In the genomic region with DNA sequence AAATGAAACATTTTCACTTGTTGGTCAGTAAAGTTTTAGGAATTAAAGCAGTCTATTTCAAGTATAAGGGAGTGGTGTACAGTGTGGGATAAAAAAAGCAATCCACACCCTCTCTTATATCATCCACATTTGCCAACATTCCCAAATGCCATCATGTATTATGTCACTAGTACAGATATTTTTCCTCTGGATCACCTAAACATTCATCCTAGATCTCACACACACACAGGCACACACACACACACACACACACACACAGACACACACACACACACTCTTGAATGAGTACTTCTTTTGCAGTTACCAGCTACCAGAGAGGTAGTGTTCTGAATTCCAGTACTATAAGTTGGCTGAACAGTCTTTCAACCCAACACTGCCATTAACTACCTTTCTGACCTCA, we compare ENCODE assay signal across 17 cellular contexts.
DNase-seq lines count a peak whose midpoint lies in the region; ATAC-seq, FAIRE-seq and TF ChIP-seq lines count a peak whose summit lies in the region.
"Had no signal": no experiment of that assay in that cellular context is flagged by ENCODE, and none has a peak within 500 bp of the region (broad histone marks: within the 10 kb centered on the region; RNA-seq: fewer than 3 reads in every experiment).

No MANE protein-coding gene starts in this region.

- no peak overlapping the region for H3K27ac Mint-ChIP-seq in activated CD8-positive, alpha-beta T cell treated with anti-CD3 and anti-CD28 coated beads for 36 hours
- H3K27ac Mint-ChIP-seq: B cell; T-helper 1 cell treated with Interleukin-12 subunit alpha and Interleukin-12 subunit beta and Interleukin-4 antibody, amounts not matched to agents 30 μg/mL and 1 μg/mL, for 36 hours had no signal

- H3K9ac ChIP-seq in keratinocyte (ENCODE audit: control insufficient read depth, extremely low read depth, insufficient read depth, low read length) = no peak overlapping the region

- no peak overlapping the region for H3K4me3 Mint-ChIP-seq in activated CD8-positive, alpha-beta T cell treated with anti-CD3 and anti-CD28 coated beads for 36 hours
- H3K4me3 Mint-ChIP-seq: B cell; neural crest cell; T-helper 1 cell treated with Interleukin-12 subunit alpha and Interleukin-12 subunit beta and Interleukin-4 antibody, amounts not matched to agents 30 μg/mL and 1 μg/mL, for 36 hours had no signal

- no peak overlapping the region for H2AFZ ChIP-seq in keratinocyte (ENCODE audit: control insufficient read depth, low read length)

- peaks cover 15% of the 10 kb centered on the region for H3K9me3 Mint-ChIP-seq in activated CD8-positive, alpha-beta T cell treated with anti-CD3 and anti-CD28 coated beads for 36 hours

- CTCF ChIA-PET in activated CD8-positive, alpha-beta T cell treated with anti-CD3 and anti-CD28 coated beads for 36 hours (lab: Charles Lee) = no interaction called here

- no peak overlapping the region for H3K4me2 ChIP-seq in keratinocyte (ENCODE audit: control insufficient read depth, extremely low read depth, insufficient read depth, low read depth, low read length)

- H3K4me3 ChIP-seq in keratinocyte (ENCODE audit: control insufficient read depth in 2 of 3, extremely low read depth in 1 of 3, insufficient read depth in 2 of 3, low read depth in 1 of 3, low read length in 3 of 3) = no peak overlapping the region
- H3K4me3 ChIP-seq: gastroesophageal sphincter, transverse colon had no signal

- no peaks in the 10 kb centered on the region for H3K27me3 ChIP-seq in keratinocyte (ENCODE audit: control insufficient read depth, extremely low read depth, insufficient read depth, low read length)
- H3K27me3 ChIP-seq: gastroesophageal sphincter, transverse colon had no signal

- in situ Hi-C loops in ACHN (cut with HindIII; ENCODE audit: low pct_ligation_motif_present, low pct_unique_long_range_greater_than_20kb, low sequenced_read_pairs) = no loop called here

- H3K36me3 ChIP-seq in keratinocyte (ENCODE audit: control insufficient read depth in 2 of 2, extremely low read depth in 1 of 2, insufficient read depth in 2 of 2, low read length in 2 of 2) = no peaks in the 10 kb centered on the region
- H3K36me3 ChIP-seq: gastroesophageal sphincter, transverse colon had no signal

- ATAC-seq in HG02885 (IDR thresholded peaks at IDR 0.05; ENCODE audit: poor library complexity, unreplicated experiment) = no peak
- no peak for ATAC-seq in activated CD8-positive, alpha-beta T cell treated with anti-CD3 and anti-CD28 coated beads for 36 hours
- ATAC-seq: gastroesophageal sphincter, left ventricle myocardium superior had no signal

- intact Hi-C loops in activated CD8-positive, alpha-beta T cell treated with anti-CD3 and anti-CD28 coated beads for 36 hours (cut with micrococcal nuclease) = no loop called here

- DNase-seq in ACHN (peak; percentile 45), HPDE6-E6E7 (ENCODE audit: extremely low spot score) (peak; percentile 13), astrocyte of the hippocampus (ENCODE audit: low read depth, low spot score) (peak; percentile 56), keratinocyte (ENCODE audit: low read depth, low spot score) (peak; percentile 35), GM19239 (ENCODE audit: insufficient read length, low spot score) (no peak)
- DNase-seq in activated CD8-positive, alpha-beta T cell treated with anti-CD3 and anti-CD28 coated beads for 36 hours = no peak
- DNase-seq in activated CD4-positive, alpha-beta T cell treated with anti-CD3 and anti-CD28 coated beads for 4 hours = no peak
- DNase-seq: activated CD4-positive, alpha-beta T cell treated with anti-CD3 and anti-CD28 coated beads, Interleukin-2, amount 50 U/mL, for 4 hours; activated gamma-delta T cell treated with Interleukin-2 at 50 U/mL for 16 hours; left ventricle myocardium superior; transverse colon had no signal

- no peaks in the 10 kb centered on the region for H4K20me1 ChIP-seq in keratinocyte (ENCODE audit: control insufficient read depth, extremely low read depth, insufficient read depth, low read length)

- H3K9me3 ChIP-seq in keratinocyte (ENCODE audit: control insufficient read depth, low read depth, low read length) = no peaks in the 10 kb centered on the region
- H3K9me3 ChIP-seq: gastroesophageal sphincter, transverse colon had no signal

- no peak for TF ChIP-seq CTCF in keratinocyte (optimal IDR thresholded peaks at IDR 0.05 in 1 of 3, IDR thresholded peaks at IDR 0.05 in 1 of 3, conservative IDR thresholded peaks at IDR 0.05 in 1 of 3; ENCODE audit: extremely low read depth in 1 of 3, insufficient read depth in 2 of 3, low read length in 3 of 3)
- TF ChIP-seq CTCF in activated CD8-positive, alpha-beta T cell treated with anti-CD3 and anti-CD28 coated beads for 36 hours (IDR thresholded peaks at IDR 0.05) = no peak

- H3K4me1 Mint-ChIP-seq in activated CD8-positive, alpha-beta T cell treated with anti-CD3 and anti-CD28 coated beads for 36 hours (ENCODE audit: low read depth) = no peaks in the 10 kb centered on the region
- H3K4me1 Mint-ChIP-seq: B cell, neural crest cell had no signal

- no peaks in the 10 kb centered on the region for H3K79me2 ChIP-seq in keratinocyte (ENCODE audit: control insufficient read depth, insufficient read depth, low read length)

- peak; percentile 32 for FAIRE-seq in keratinocyte (lab: Jason Lieb, UNC)
- FAIRE-seq in GM19239 (lab: Jason Lieb, UNC) = no peak
- FAIRE-seq: colon had no signal

- dilution Hi-C loops in keratinocyte (cut with MboI; ENCODE audit: extremely low pct_ligation_motif_present, low sequenced_read_pairs) = no loop called here

- H3K36me3 Mint-ChIP-seq in activated CD8-positive, alpha-beta T cell treated with anti-CD3 and anti-CD28 coated beads for 36 hours (ENCODE audit: low read depth) = no peaks in the 10 kb centered on the region

- no peaks in the 10 kb centered on the region for H3K9me1 ChIP-seq in keratinocyte (ENCODE audit: control insufficient read depth, extremely low read depth, insufficient read depth, low read length)

- POLR2A ChIA-PET in activated CD8-positive, alpha-beta T cell treated with anti-CD3 and anti-CD28 coated beads for 36 hours (lab: Charles Lee) = no interaction called here

- no peaks in the 10 kb centered on the region for H3K27me3 Mint-ChIP-seq in activated CD8-positive, alpha-beta T cell treated with anti-CD3 and anti-CD28 coated beads for 36 hours
- H3K27me3 Mint-ChIP-seq: B cell had no signal

- H3K4me1 ChIP-seq in keratinocyte (ENCODE audit: control insufficient read depth, extremely low read depth, insufficient read depth, low read length) = peaks cover 10% of the 10 kb centered on the region
- H3K4me1 ChIP-seq: gastroesophageal sphincter, transverse colon had no signal

- no peak overlapping the region for H3K27ac ChIP-seq in keratinocyte (ENCODE audit: control insufficient read depth, insufficient read depth, low read length)
- H3K27ac ChIP-seq: gastroesophageal sphincter, transverse colon had no signal

Comparison
In these comparisons a context has a peak if more than half of its experiments do, and no peak if none do; other contexts are left out.
1. DNase-seq: peak in ACHN (single experiment), HPDE6-E6E7 (single experiment), astrocyte of the hippocampus (single experiment) and keratinocyte (single experiment); none in activated CD8-positive, alpha-beta T cell treated with anti-CD3 and anti-CD28 coated beads for 36 hours (single experiment), activated CD4-positive, alpha-beta T cell treated with anti-CD3 and anti-CD28 coated beads for 4 hours (0 of 2) and GM19239 (single experiment).